Comparison of ENCODE assay signal across 8 cellular contexts in genomic region chr6:158605266-158605878, GRCh38. TPM values are rescaled to one million over a fixed set of nuclear protein-coding genes. Genes with fewer than 3 reads are reported as not detected.
DNase-seq lines count a peak whose midpoint lies in the region; ATAC-seq, FAIRE-seq and TF ChIP-seq lines count a peak whose summit lies in the region.

No MANE protein-coding gene starts in this region.

- peaks cover 0 to 40% (median 14%) of the 10 kb centered on the region in 4 donors for H3K36me3 ChIP-seq in transverse colon

- H3K4me1 ChIP-seq in transverse colon: no peaks in the 10 kb centered on the region

- in situ Hi-C loops in transverse colon (cut with MboI; ENCODE audit: low pct_ligation_motif_present in 1 of 4, low pct_unique_long_range_greater_than_20kb in 1 of 4, low sequenced_read_pairs in 3 of 4): loop anchor here in 3 of 4 donors (10.0 to 25.0 kb wide), 2 partner anchors 381 to 393 kb away; no protein-coding TSS in a partner anchor

- H3K4me3 ChIP-seq in Jurkat, Clone E6-1 (ENCODE audit: low read length): no peak overlapping the region
- H3K4me3 ChIP-seq in foreskin fibroblast (ENCODE audit: low read depth in 1 of 2, low read length in 2 of 2) (no peak overlapping the region), transverse colon (no peak overlapping the region)

- peak; percentile 21 for FAIRE-seq in RCC 7860 (lab: Jason Lieb, UNC)

- H3K27ac ChIP-seq in transverse colon: no peak overlapping the region

- intact Hi-C loops in transverse colon (cut with DNase I; ENCODE audit: low total_unique reads): loop anchor here (10.0 kb wide), 1 partner anchor 381 kb away; no protein-coding TSS in a partner anchor

- H3K27me3 ChIP-seq in transverse colon: no peaks in the 10 kb centered on the region

- DNase-seq in DMS153 (lab: John Stamatoyannopoulos, UW) (peak; percentile 46), RCC 7860 (ENCODE audit: low spot score) (peak; percentile 37), foreskin fibroblast (peak; percentile 68 to 90), nucleus accumbens (lab: John Stamatoyannopoulos, UW) (peak in 39 of 56 donors; percentile 6 to 81 (median 49)), transverse colon (peak; percentile 73)
- peak; percentile 42 for DNase-seq in Jurkat, Clone E6-1 (ENCODE audit: low read depth, low spot score)
- peak; percentile 14 for DNase-seq in activated T-helper 9 cell treated with anti-CD3 and anti-CD28 coated beads, Interleukin-2, amount 50 U/mL, for 16 hours (ENCODE audit: low read depth)

- TF ChIP-seq POLR2A in transverse colon (IDR thresholded peaks at IDR 0.05): no peak

- 39% methylated on average over 6 to 13 of the region's 13 CpGs for WGBS in transverse colon (ENCODE audit: low coverage in 1 of 2), 2 donors

- H3K9me3 ChIP-seq in transverse colon: no peaks in the 10 kb centered on the region

- TF ChIP-seq CTCF in foreskin fibroblast (IDR thresholded peaks at IDR 0.05; ENCODE audit: low read depth, low read length) (peak; percentile 71), transverse colon (IDR thresholded peaks at IDR 0.05) (peak; percentile 65 to 84 (median 74))

- ATAC-seq in GM21825 (IDR thresholded peaks at IDR 0.05; ENCODE audit: unreplicated experiment): no peak

- TF ChIP-seq EP300 in transverse colon (IDR thresholded peaks at IDR 0.05; ENCODE audit: low read depth): no peak

RNA-seq across cellular contexts. Expression of gene DYNLT1, which starts 39.2 kb away (rescaled TPM):
- 55.8 TPM for polyA plus RNA-seq in Jurkat, Clone E6-1 (2012; ENCODE audit: insufficient read depth, insufficient read length)
- 100 to 1,000 TPM in 2 of 4 donors, 10 to 100 TPM in 1, 1 to 10 TPM in 1; 2.8 to 104 (median 75.5) TPM for total RNA-seq in transverse colon

RNA-seq across cellular contexts. Expression of gene SYTL3, which starts 44.5 kb away (rescaled TPM):
- not detected for polyA plus RNA-seq in Jurkat, Clone E6-1 (2012; ENCODE audit: insufficient read depth, insufficient read length)
- 1 to 10 TPM; 2.4 to 6.4 (median 2.9) TPM for total RNA-seq in transverse colon

RNA-seq across cellular contexts. Expression of gene TMEM181, which starts 45.5 kb away (rescaled TPM):
- polyA plus RNA-seq in Jurkat, Clone E6-1 (2012; ENCODE audit: insufficient read depth, insufficient read length): 8.2 TPM
- 10 to 100 TPM; 15.7 to 41.3 (median 34.2) TPM for total RNA-seq in transverse colon

Comparison
In these comparisons a context has a peak if more than half of its experiments do, and no peak if none do; other contexts are left out.
1. DNase-seq: peak in every context shown above with its lines; median percentile 79 in foreskin fibroblast; 73 in transverse colon; 49 in nucleus accumbens; 46 in DMS153; 42 in Jurkat, Clone E6-1; 37 in RCC 7860; 14 in activated T-helper 9 cell treated with anti-CD3 and anti-CD28 coated beads, Interleukin-2, amount 50 U/mL, for 16 hours.